ENCODE assay signal across 11 cellular contexts in genomic region chr16:11624645-11625607, GRCh38. TPM values are rescaled to one million over a fixed set of nuclear protein-coding genes. Genes with fewer than 3 reads are reported as not detected.
DNase-seq lines count a peak whose midpoint lies in the region; ATAC-seq and TF ChIP-seq lines count a peak whose summit lies in the region.
"Had no signal": no experiment of that assay in that cellular context is flagged by ENCODE, and none has a peak within 500 bp of the region (broad histone marks: within the 10 kb centered on the region; RNA-seq: fewer than 3 reads in every experiment).

No MANE protein-coding gene starts in this region.

- peaks cover 14% of the 10 kb centered on the region for H3K4me1 ChIP-seq in PC-3 (ENCODE audit: insufficient read depth, low read length)

- intact Hi-C loops in activated B cell treated with CpG ODN at 0.5 μM for 24 hours (cut with micrococcal nuclease) (no loop called here), PC-3 (cut with micrococcal nuclease) (no loop called here)

- H4K20me1 ChIP-seq in PC-3 (ENCODE audit: low read length) = no peaks in the 10 kb centered on the region

- no peak overlapping the region for H3K27ac ChIP-seq in PC-3 (ENCODE audit: low read length)

- H3K9me3 ChIP-seq in PC-3 (ENCODE audit: low read length) = no peaks in the 10 kb centered on the region

- no peak overlapping the region for H3K4me3 ChIP-seq in PC-3 (ENCODE audit: low read length)

- H3K9ac ChIP-seq in PC-3 (ENCODE audit: low read length) = no peak overlapping the region

- TF ChIP-seq CTCF in activated B cell treated with CpG ODN at 0.5 μM for 24 hours (IDR thresholded peaks at IDR 0.05) = no peak
- TF ChIP-seq CTCF in PC-3 (conservative IDR thresholded peaks at IDR 0.05; ENCODE audit: low read depth, low read length) = no peak

- H3K27ac Mint-ChIP-seq in activated B cell treated with CpG ODN at 0.5 μM for 24 hours = peak overlapping the region; percentile 69
- H3K27ac Mint-ChIP-seq in naive thymus-derived CD8-positive, alpha-beta T cell = peak overlapping the region; percentile 34 to 91 (median 87)

- no TSS peak for BruUV-seq in PC-3 (replicated peaks; lab: Mats Ljungman, UMichigan)

- no peak overlapping the region for H3K4me2 ChIP-seq in PC-3 (ENCODE audit: low read length)

- no peaks in the 10 kb centered on the region for H3K9me2 ChIP-seq in PC-3 (replicated peaks; ENCODE audit: low read length)

- no peaks in the 10 kb centered on the region for H3K79me2 ChIP-seq in PC-3 (ENCODE audit: low read length)

- H3K9me3 Mint-ChIP-seq in activated B cell treated with CpG ODN at 0.5 μM for 24 hours = peaks cover 3% of the 10 kb centered on the region
- H3K9me3 Mint-ChIP-seq in naive thymus-derived CD8-positive, alpha-beta T cell = peaks cover 0 to 6% (median 3%) of the 10 kb centered on the region in 9 donors

- no peak overlapping the region for H2AFZ ChIP-seq in PC-3 (ENCODE audit: low read length)

- peaks cover 62% of the 10 kb centered on the region for H3K4me1 Mint-ChIP-seq in activated B cell treated with CpG ODN at 0.5 μM for 24 hours
- H3K4me1 Mint-ChIP-seq in naive thymus-derived CD8-positive, alpha-beta T cell = peaks cover 25 to 75% (median 62%) of the 10 kb centered on the region in 4 donors

- H3K36me3 ChIP-seq in PC-3 (ENCODE audit: low read depth, low read length) = no peaks in the 10 kb centered on the region

- POLR2A ChIA-PET in activated B cell treated with CpG ODN at 0.5 μM for 24 hours (lab: Charles Lee) (no interaction called here), PC-3 (lab: Charles Lee; ENCODE audit: unreplicated experiment) (no interaction called here)
- POLR2A ChIA-PET in naive thymus-derived CD8-positive, alpha-beta T cell (lab: Charles Lee) = interaction anchor here (0.7 to 11.1 kb wide), 4 partner anchors 37 to 1240 kb away, joined by 3 to 151 read pairs (median 4); partner anchors contain the start of gene LITAF

- no peaks in the 10 kb centered on the region for H3K36me3 Mint-ChIP-seq in activated B cell treated with CpG ODN at 0.5 μM for 24 hours (ENCODE audit: low read depth)
- no peaks in the 10 kb centered on the region for H3K36me3 Mint-ChIP-seq in naive thymus-derived CD8-positive, alpha-beta T cell

- CTCF ChIA-PET in activated B cell treated with CpG ODN at 0.5 μM for 24 hours (lab: Charles Lee) (no interaction called here), PC-3 (lab: Charles Lee) (no interaction called here)

- H3K4me3 Mint-ChIP-seq in activated B cell treated with CpG ODN at 0.5 μM for 24 hours = no peak overlapping the region
- H3K4me3 Mint-ChIP-seq in naive thymus-derived CD8-positive, alpha-beta T cell = peak overlapping the region in 9 of 10 donors; percentile 39 to 91 (median 58)
- H3K4me3 Mint-ChIP-seq: neural crest cell had no signal

- no peaks in the 10 kb centered on the region for H3K27me3 Mint-ChIP-seq in activated B cell treated with CpG ODN at 0.5 μM for 24 hours
- H3K27me3 Mint-ChIP-seq in naive thymus-derived CD8-positive, alpha-beta T cell = no peaks in the 10 kb centered on the region

- peak; percentile 22 for ATAC-seq in HG02938 (IDR thresholded peaks at IDR 0.05; ENCODE audit: unreplicated experiment)
- ATAC-seq in activated B cell treated with CpG ODN at 0.5 μM for 24 hours (ENCODE audit: low read depth) = no peak
- no peak for ATAC-seq in naive thymus-derived CD8-positive, alpha-beta T cell
- no peak for ATAC-seq in PC-3

- DNase-seq in CD1c-positive myeloid dendritic cell (ENCODE audit: extremely low spot score) (peak; percentile 87), activated B cell treated with CpG ODN at 0.5 μM for 24 hours (no peak), T1000 (lab: John Stamatoyannopoulos, UW) (no peak), KG1 (lab: John Stamatoyannopoulos, UW) (no peak), PC-3 (no peak)
- DNase-seq in naive thymus-derived CD8-positive, alpha-beta T cell = no peak
- DNase-seq in activated CD4-positive, CD25-positive, alpha-beta regulatory T cell (lab: John Stamatoyannopoulos, UW) = no peak
- DNase-seq: activated CD8-positive, alpha-beta memory T cell treated with anti-CD3 and anti-CD28 coated beads for 24 hours; Right ventricle myocardium superior had no signal

- H3K27me3 ChIP-seq in PC-3 (ENCODE audit: low read length) = no peaks in the 10 kb centered on the region

- no peaks in the 10 kb centered on the region for H3F3A ChIP-seq in PC-3 (ENCODE audit: low read length, unreplicated experiment)

RNA-seq across cellular contexts. Expression of gene LITAF, which starts 38.2 kb away (rescaled TPM):
- 124 and 126 TPM in 2 replicates for total RNA-seq in activated B cell treated with CpG ODN at 0.5 μM for 24 hours
- total RNA-seq in naive thymus-derived CD8-positive, alpha-beta T cell = 100 to 1,000 TPM; 169 to 176 TPM
- 100 to 1,000 TPM; 553 to 770 (median 597) TPM for polyA plus RNA-seq in naive thymus-derived CD8-positive, alpha-beta T cell
- total RNA-seq in PC-3 (2014; rRNA removed) = 12.8 and 13.1 TPM in 2 replicates

RNA-seq across cellular contexts. Expression of gene SNN, which starts 43.3 kb away (rescaled TPM):
- 31.9 and 32.1 TPM in 2 replicates for total RNA-seq in activated B cell treated with CpG ODN at 0.5 μM for 24 hours
- 10 to 100 TPM; 24.4 to 25.9 TPM for total RNA-seq in naive thymus-derived CD8-positive, alpha-beta T cell
- polyA plus RNA-seq in naive thymus-derived CD8-positive, alpha-beta T cell = 10 to 100 TPM; 16.0 to 26.9 (median 19.0) TPM
- 4.3 and 5.4 TPM in 2 replicates for total RNA-seq in PC-3 (2014; rRNA removed)
